ENCODE assay signal across 30 cellular contexts in the genomic region with DNA sequence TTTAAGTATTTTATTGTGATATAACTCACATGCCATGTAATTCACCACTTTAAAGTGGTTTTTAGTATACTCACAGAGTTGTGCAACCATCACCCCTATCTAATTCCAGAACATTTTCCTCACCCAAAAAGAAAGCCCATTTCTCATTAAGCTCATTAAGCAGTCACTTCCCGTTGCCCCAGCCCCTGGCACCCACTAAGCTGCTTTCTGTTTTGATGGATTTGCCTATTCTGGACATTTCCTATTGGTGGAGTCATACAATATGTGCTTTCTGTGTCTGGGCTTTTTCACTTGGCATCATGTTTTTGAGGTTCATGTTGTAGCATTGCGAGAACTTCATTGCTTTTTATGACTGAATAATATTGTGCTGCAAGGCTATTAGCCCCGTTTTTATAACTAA.
A peak's percentile ranks its signal among the peaks of the same experiment; 100 is the strongest.
DNase-seq lines count a peak whose midpoint lies in the region; ATAC-seq and TF ChIP-seq lines count a peak whose summit lies in the region.
"Had no signal": no experiment of that assay in that cellular context is flagged by ENCODE, and none has a peak within 500 bp of the region (broad histone marks: within the 10 kb centered on the region; RNA-seq: fewer than 3 reads in every experiment).

No MANE protein-coding gene starts in this region.

- no peak overlapping the region for H2BK15ac ChIP-seq in IMR-90 (ENCODE audit: low read depth, low read length)

- H3K27me3 ChIP-seq in IMR-90 (ENCODE audit: control insufficient read depth, insufficient read depth, low read length) = no peaks in the 10 kb centered on the region
- no peaks in the 10 kb centered on the region for H3K27me3 ChIP-seq in naive thymus-derived CD4-positive, alpha-beta T cell (ENCODE audit: control insufficient read depth in 2 of 2, insufficient read depth in 2 of 2, low read length in 2 of 2)

- in situ Hi-C loops in IMR-90 (cut with MboI; ENCODE audit: low sequenced_read_pairs) = loop anchor here (10.0 kb wide), 1 partner anchor 188 kb away; the partner anchor contains the start of genes MPHOSPH9 and MTRFR

- DNase-seq in IMR-90 = no peak
- DNase-seq in amniotic epithelial cell (ENCODE audit: low read depth) = peak; percentile 76
- DNase-seq in naive thymus-derived CD4-positive, alpha-beta T cell = no peak
- no peak for DNase-seq in activated CD4-positive, alpha-beta T cell treated with anti-CD3 and anti-CD28 coated beads for 36 hours
- no peak for DNase-seq in NCI-H2107 treated with DMSO at 0.1 percent for 48 hours (lab: John Stamatoyannopoulos, UW; ENCODE audit: unreplicated experiment)
- no peak for DNase-seq in stimulated activated naive CD4-positive, alpha-beta T cell treated with Interleukin-2 at 50 U/mL for 16 hours (lab: John Stamatoyannopoulos, UW)
- DNase-seq: CD8-positive, alpha-beta memory T cell; DMS 273 treated with DMSO at 0.1 percent for 48 hours; DMS79; EL; GDM1; NCI-H1092; NCI-H1417 treated with DMSO at 0.1 percent for 48 hours; NCI-H1694 treated with DMSO at 0.1 percent for 48 hours; NCI-H2081; NCI-H2171 treated with DMSO at 0.1 percent for 48 hours; NCI-H345; NCI-H510A treated with DMSO at 0.1 percent for 48 hours; NCI-H748 treated with DMSO at 0.1 percent for 48 hours; NK-92 treated with Interleukin-12 subunit alpha and Interleukin-12 subunit beta, amount 100 ng/mL, for 24 hours; PC-9; Right ventricle myocardium superior; RPMI8226 had no signal

- H3K36me3 ChIP-seq in IMR-90 (ENCODE audit: control insufficient read depth, insufficient read depth, low read length) = no peaks in the 10 kb centered on the region
- no peaks in the 10 kb centered on the region for H3K36me3 ChIP-seq in naive thymus-derived CD4-positive, alpha-beta T cell (ENCODE audit: control insufficient read depth in 2 of 3, insufficient read depth in 3 of 3, low read length in 3 of 3)
- H3K36me3 ChIP-seq: SJSA1 had no signal

- BruUV-seq in IMR-90 (replicated peaks; lab: Mats Ljungman, UMichigan) = no TSS peak

- H3K9me3 ChIP-seq in IMR-90 (ENCODE audit: control insufficient read depth, insufficient read depth, low read length) = no peaks in the 10 kb centered on the region
- H3K9me3 ChIP-seq in naive thymus-derived CD4-positive, alpha-beta T cell (ENCODE audit: control insufficient read depth in 2 of 3, low read length in 3 of 3) = no peaks in the 10 kb centered on the region
- H3K9me3 ChIP-seq: SJSA1 had no signal

- no peak overlapping the region for H2AK9ac ChIP-seq in IMR-90 (replicated peaks; ENCODE audit: low read depth, low read length, poor library complexity)

- no peak overlapping the region for H2BK120ac ChIP-seq in IMR-90 (ENCODE audit: low read depth, low read length)

- H3K4me1 ChIP-seq in IMR-90 (ENCODE audit: control insufficient read depth, insufficient read depth, low read length) = peaks cover 40% of the 10 kb centered on the region
- H3K4me1 ChIP-seq in naive thymus-derived CD4-positive, alpha-beta T cell (ENCODE audit: control insufficient read depth in 2 of 2, insufficient read depth in 2 of 2, low read length in 2 of 2) = peaks cover 10 to 17% of the 10 kb centered on the region in 2 donors

- peaks cover 12% of the 10 kb centered on the region; the same call in 1 of the 2 replicates for H4K20me1 ChIP-seq in IMR-90 (ENCODE audit: insufficient read depth, low read length)

- H3K27ac ChIP-seq in IMR-90 (ENCODE audit: insufficient read depth, low read length) (no peak overlapping the region), temporal lobe (ENCODE audit: low read depth, low read length) (peak overlapping the region; percentile 36)
- no peak overlapping the region for H3K27ac ChIP-seq in naive thymus-derived CD4-positive, alpha-beta T cell (ENCODE audit: low read depth, low read length)
- H3K27ac ChIP-seq: C4-2B, HL-60, PC-9, SJSA1 had no signal

- H3K4ac ChIP-seq in IMR-90 (ENCODE audit: low read depth, low read length) = no peak overlapping the region

- peaks cover 28 to 82% (median 64%) of the 10 kb centered on the region in 7 donors for H3K4me1 Mint-ChIP-seq in naive thymus-derived CD4-positive, alpha-beta T cell
- H3K4me1 Mint-ChIP-seq in activated CD4-positive, alpha-beta T cell treated with anti-CD3 and anti-CD28 coated beads for 36 hours = peaks cover 37% of the 10 kb centered on the region

- no peaks in the 10 kb centered on the region for H3K9me3 Mint-ChIP-seq in naive thymus-derived CD4-positive, alpha-beta T cell
- no peaks in the 10 kb centered on the region for H3K9me3 Mint-ChIP-seq in activated CD4-positive, alpha-beta T cell treated with anti-CD3 and anti-CD28 coated beads for 36 hours (ENCODE audit: low read depth)
- H3K9me3 Mint-ChIP-seq: CD8-positive, alpha-beta memory T cell had no signal

- H3K14ac ChIP-seq in IMR-90 (replicated peaks; ENCODE audit: low read depth, low read length) = no peak overlapping the region

- H3K23ac ChIP-seq in IMR-90 (ENCODE audit: low read depth, low read length) = no peak overlapping the region

- no CpG with 5 or more reads among the region's 3 CpGs for WGBS in IMR-90 (ENCODE audit: extremely low coverage in 2 of 2, insufficient read length in 1 of 2), 2 experiments

- dilution Hi-C loops in IMR-90 (cut with HindIII; ENCODE audit: low sequenced_read_pairs, unreplicated experiment) = no loop called here

- no peak overlapping the region for H2BK5ac ChIP-seq in IMR-90 (ENCODE audit: low read depth, low read length, poor library complexity, severe bottlenecking)

- H4K91ac ChIP-seq in IMR-90 (ENCODE audit: insufficient read depth, low read depth, low read length) = no peak overlapping the region

- peaks cover 0 to 8% (median 0%) of the 10 kb centered on the region in 5 donors for H3K36me3 Mint-ChIP-seq in naive thymus-derived CD4-positive, alpha-beta T cell
- no peaks in the 10 kb centered on the region for H3K36me3 Mint-ChIP-seq in activated CD4-positive, alpha-beta T cell treated with anti-CD3 and anti-CD28 coated beads for 36 hours (ENCODE audit: low read depth)
- H3K36me3 Mint-ChIP-seq: CD8-positive, alpha-beta memory T cell had no signal

- no peak overlapping the region for H2AFZ ChIP-seq in IMR-90 (replicated peaks; ENCODE audit: low read length, poor library complexity)
- H2AFZ ChIP-seq: PC-9 had no signal

- no peak for TF ChIP-seq POLR2A in IMR-90 (IDR thresholded peaks at IDR 0.05; ENCODE audit: low read depth, low read length)

- H3K4me2 ChIP-seq in IMR-90 (ENCODE audit: low read depth, low read length) = no peak overlapping the region
- H3K4me2 ChIP-seq: PC-9 had no signal

- CTCF ChIA-PET in IMR-90 (lab: Yijun Ruan, JAX) = interaction anchor here (0.8 kb wide), 1 partner anchor 188 kb away, joined by 4 read pairs; no protein-coding TSS in a partner anchor
- CTCF ChIA-PET in naive thymus-derived CD4-positive, alpha-beta T cell (lab: Charles Lee) = interaction anchor here (0.5 to 5.9 kb wide), 4 partner anchors 30 to 371 kb away, joined by 3 to 75 read pairs (median 19); no protein-coding TSS in a partner anchor
- CTCF ChIA-PET in activated CD4-positive, alpha-beta T cell treated with anti-CD3 and anti-CD28 coated beads for 36 hours (lab: Charles Lee) = interaction anchor here (1.2 to 5.7 kb wide), 3 partner anchors 8 to 192 kb away, joined by 4 to 36 read pairs (median 6); no protein-coding TSS in a partner anchor

- intact Hi-C loops in IMR-90 (cut with micrococcal nuclease) = no loop called here
- intact Hi-C loops in naive thymus-derived CD4-positive, alpha-beta T cell (cut with micrococcal nuclease) = no loop called here
- intact Hi-C loops in activated CD4-positive, alpha-beta T cell treated with anti-CD3 and anti-CD28 coated beads for 36 hours (cut with DNase I, micrococcal nuclease) = no loop called here

- no peak overlapping the region for H3K18ac ChIP-seq in IMR-90 (ENCODE audit: low read depth, low read length)

- no peak overlapping the region for H3K56ac ChIP-seq in IMR-90 (ENCODE audit: extremely low read depth, insufficient read depth, low read length)

- H3K9ac ChIP-seq in IMR-90 (ENCODE audit: low read depth, low read length) = no peak overlapping the region

- no peak for TF ChIP-seq CTCF in IMR-90 (conservative IDR thresholded peaks at IDR 0.05; ENCODE audit: low read depth, low read length)

- no peak overlapping the region for H3K4me3 ChIP-seq in IMR-90 (ENCODE audit: insufficient read depth, low read depth, low read length)
- no peak overlapping the region for H3K4me3 ChIP-seq in naive thymus-derived CD4-positive, alpha-beta T cell (ENCODE audit: low read length)
- H3K4me3 ChIP-seq: GM12878, PC-9, SJSA1 had no signal

- H2AK5ac ChIP-seq in IMR-90 (ENCODE audit: low read depth, low read length) = no peak overlapping the region

- no peak for ATAC-seq in IMR-90 (ENCODE audit: low read depth)
- ATAC-seq in naive thymus-derived CD4-positive, alpha-beta T cell = no peak
- no peak for ATAC-seq in activated CD4-positive, alpha-beta T cell treated with anti-CD3 and anti-CD28 coated beads for 36 hours
- ATAC-seq: GM12878, HCT116 had no signal

- no peak for TF ChIP-seq RAD21 in IMR-90 (IDR thresholded peaks at IDR 0.05; ENCODE audit: low read length)

- peaks cover under 1 to 56% of the 10 kb centered on the region in 2 experiments; a peak in 3 of 4 replicates for H3K79me1 ChIP-seq in IMR-90 (ENCODE audit: low read depth in 1 of 2, low read length in 2 of 2)

- no peak overlapping the region for H2BK20ac ChIP-seq in IMR-90 (ENCODE audit: low read depth, low read length)

- no peaks in the 10 kb centered on the region for H3K27me3 Mint-ChIP-seq in naive thymus-derived CD4-positive, alpha-beta T cell
- no peaks in the 10 kb centered on the region for H3K27me3 Mint-ChIP-seq in activated CD4-positive, alpha-beta T cell treated with anti-CD3 and anti-CD28 coated beads for 36 hours
- H3K27me3 Mint-ChIP-seq: B cell had no signal

- no peak overlapping the region for H4K5ac ChIP-seq in IMR-90 (ENCODE audit: low read depth, low read length)

- no peak overlapping the region for H3K4me3 Mint-ChIP-seq in naive thymus-derived CD4-positive, alpha-beta T cell
- H3K4me3 Mint-ChIP-seq in activated CD4-positive, alpha-beta T cell treated with anti-CD3 and anti-CD28 coated beads for 36 hours = no peak overlapping the region
- H3K4me3 Mint-ChIP-seq: B cell; CD8-positive, alpha-beta memory T cell had no signal

- H4K8ac ChIP-seq in IMR-90 (ENCODE audit: low read depth in 2 of 2, low read length in 2 of 2) = no peak overlapping the region

- H3K9me1 ChIP-seq in IMR-90 (ENCODE audit: insufficient read depth, low read length) = peaks cover 42% of the 10 kb centered on the region

- peak overlapping the region in 5 of 9 donors; percentile 8 to 62 (median 49) for H3K27ac Mint-ChIP-seq in naive thymus-derived CD4-positive, alpha-beta T cell
- no peak overlapping the region for H3K27ac Mint-ChIP-seq in activated CD4-positive, alpha-beta T cell treated with anti-CD3 and anti-CD28 coated beads for 36 hours
- H3K27ac Mint-ChIP-seq: B cell had no signal

- POLR2A ChIA-PET in IMR-90 (lab: Charles Lee; ENCODE audit: unreplicated experiment) = no interaction called here
- POLR2A ChIA-PET in naive thymus-derived CD4-positive, alpha-beta T cell (lab: Charles Lee) = interaction anchor here (0.8 to 5.3 kb wide), 3 partner anchors 27 to 191 kb away, joined by 3 to 30 read pairs (median 4); partner anchors contain the start of genes MPHOSPH9 and MTRFR
- POLR2A ChIA-PET in activated CD4-positive, alpha-beta T cell treated with anti-CD3 and anti-CD28 coated beads for 36 hours (lab: Charles Lee) = interaction anchor here (1.2 kb wide), 1 partner anchor 28 kb away, joined by 3 read pairs; no protein-coding TSS in a partner anchor

TF ChIP-seq in IMR-90, 13 proteins besides CTCF, POLR2A, EP300 and RAD21 (continues in another document):
- TF ChIP-seq CHD1 (IDR thresholded peaks at IDR 0.05; ENCODE audit: low read depth, low read length) = no peak
